Comparison of ENCODE assay signal across 10 cellular contexts in genomic region chr3:184337981-184338380, GRCh38. TPM values are rescaled to one million over a fixed set of nuclear protein-coding genes. Genes with fewer than 3 reads are reported as not detected.
DNase-seq lines count a peak whose midpoint lies in the region; ATAC-seq and TF ChIP-seq lines count a peak whose summit lies in the region.
"Had no signal": no experiment of that assay in that cellular context is flagged by ENCODE, and none has a peak within 500 bp of the region (broad histone marks: within the 10 kb centered on the region; RNA-seq: fewer than 3 reads in every experiment).

No MANE protein-coding gene starts in this region.

- no peak for DNase-seq in CD4-positive, alpha-beta T cell
- no peak for DNase-seq in T-helper 17 cell
- DNase-seq in glutamatergic neuron: no peak
- no peak for DNase-seq in psoas muscle
- DNase-seq in GM19238 (ENCODE audit: insufficient read length, low spot score): no peak
- no peak for DNase-seq in COR-L47 (lab: John Stamatoyannopoulos, UW)
- DNase-seq: EL, PC-3 had no signal

- no peaks in the 10 kb centered on the region for H3K9me3 Mint-ChIP-seq in CD4-positive, alpha-beta T cell
- H3K9me3 Mint-ChIP-seq in glutamatergic neuron (ENCODE audit: unreplicated experiment): peaks cover 14% of the 10 kb centered on the region

- peaks cover 35% of the 10 kb centered on the region for H3K36me3 Mint-ChIP-seq in CD4-positive, alpha-beta T cell (ENCODE audit: low read depth)
- peaks cover 13% of the 10 kb centered on the region for H3K36me3 Mint-ChIP-seq in T-helper 17 cell (ENCODE audit: low read depth)
- no peaks in the 10 kb centered on the region for H3K36me3 Mint-ChIP-seq in glutamatergic neuron (ENCODE audit: unreplicated experiment)

- CTCF ChIA-PET in CD4-positive, alpha-beta T cell (lab: Charles Lee): interaction anchor here (1.3 kb wide), 1 partner anchor 16 kb away, joined by 3 read pairs; no protein-coding TSS in a partner anchor

- POLR2A ChIA-PET in CD4-positive, alpha-beta T cell (lab: Charles Lee): interaction anchor here (0.7 to 1.9 kb wide), 4 partner anchors 9 to 88 kb away, joined by 3 to 6 read pairs (median 4); partner anchors contain the start of genes CLCN2, EEF1AKMT4 and POLR2H

- H3K9me3 ChIP-seq in CD4-positive, alpha-beta T cell (ENCODE audit: control insufficient read depth, low read length): no peaks in the 10 kb centered on the region
- H3K9me3 ChIP-seq in T-helper 17 cell (ENCODE audit: control insufficient read depth, low read length, poor library complexity, severe bottlenecking) (no peaks in the 10 kb centered on the region), psoas muscle (no peaks in the 10 kb centered on the region)

- H3K36me3 ChIP-seq in psoas muscle (ENCODE audit: insufficient read depth in 1 of 2, low read depth in 1 of 2): peaks cover 0 to 39% of the 10 kb centered on the region in 2 donors

- H3K27me3 Mint-ChIP-seq in CD4-positive, alpha-beta T cell: no peaks in the 10 kb centered on the region
- H3K27me3 Mint-ChIP-seq in T-helper 17 cell: peaks cover 7% of the 10 kb centered on the region
- H3K27me3 Mint-ChIP-seq in glutamatergic neuron (ENCODE audit: unreplicated experiment): peaks cover 14% of the 10 kb centered on the region

- 63 to 75% (median 70%) methylated on average over 6 to 7 of the region's 7 CpGs for WGBS in psoas muscle, 3 donors

- intact Hi-C loops in CD4-positive, alpha-beta T cell (cut with DNase I, micrococcal nuclease): loop anchor here in 1 of 2 experiments (2.0 kb wide), 1 partner anchor 23 kb away; the partner anchor contains the start of genes CLCN2 and POLR2H
- intact Hi-C loops in psoas muscle (cut with DNase I): no loop called here

- no peak overlapping the region for H3K27ac Mint-ChIP-seq in CD4-positive, alpha-beta T cell
- H3K27ac Mint-ChIP-seq in T-helper 17 cell (peak overlapping the region; percentile 95), glutamatergic neuron (ENCODE audit: unreplicated experiment) (peak overlapping the region; percentile 95)

- peak overlapping the region; percentile 79 for H3K4me3 ChIP-seq in psoas muscle

- H3K4me1 Mint-ChIP-seq in CD4-positive, alpha-beta T cell (ENCODE audit: low read depth): peaks cover 34% of the 10 kb centered on the region
- H3K4me1 Mint-ChIP-seq in T-helper 17 cell: peaks cover 45% of the 10 kb centered on the region
- H3K4me1 Mint-ChIP-seq in glutamatergic neuron (ENCODE audit: low read depth, unreplicated experiment): peaks cover 28% of the 10 kb centered on the region

- ATAC-seq in CD4-positive, alpha-beta T cell (ENCODE audit: poor library complexity): no peak
- ATAC-seq in T-helper 17 cell (no peak), psoas muscle (no peak), HG02938 (IDR thresholded peaks at IDR 0.05; ENCODE audit: unreplicated experiment) (no peak), GM19035 (IDR thresholded peaks at IDR 0.05; ENCODE audit: unreplicated experiment) (no peak)
- ATAC-seq: PC-3 had no signal

- peak overlapping the region; percentile 68 for H3K4me3 Mint-ChIP-seq in CD4-positive, alpha-beta T cell
- peak overlapping the region; percentile 93 for H3K4me3 Mint-ChIP-seq in T-helper 17 cell
- H3K4me3 Mint-ChIP-seq in glutamatergic neuron (ENCODE audit: unreplicated experiment): peak overlapping the region; percentile 94

- peaks cover 48% of the 10 kb centered on the region for H3K4me1 ChIP-seq in psoas muscle

- no peak overlapping the region for H3K27ac ChIP-seq in CD4-positive, alpha-beta T cell (ENCODE audit: low read depth, low read length)
- H3K27ac ChIP-seq in psoas muscle: peak overlapping the region; percentile 90

- TF ChIP-seq CTCF in CD4-positive, alpha-beta T cell (IDR thresholded peaks at IDR 0.05): no peak
- TF ChIP-seq CTCF in glutamatergic neuron (IDR thresholded peaks at IDR 0.05; ENCODE audit: partially characterized antibody, unreplicated experiment) (no peak), psoas muscle (IDR thresholded peaks at IDR 0.05) (no peak)

- no peaks in the 10 kb centered on the region for H3K27me3 ChIP-seq in CD4-positive, alpha-beta T cell (ENCODE audit: control insufficient read depth, insufficient read depth, low read length)
- H3K27me3 ChIP-seq in psoas muscle (ENCODE audit: insufficient read depth in 3 of 3, low read length in 2 of 3): no peaks in the 10 kb centered on the region

RNA-seq across cellular contexts. Expression of gene FAM131A, which starts 0.6 kb away (rescaled TPM):
- 10 to 100 TPM; 10.4 to 11.0 TPM for total RNA-seq in CD4-positive, alpha-beta T cell
- total RNA-seq in T-helper 17 cell (10 to 100 TPM in 1 of 2 donors, 1 to 10 TPM in 1; 7.9 to 10.9 TPM), glutamatergic neuron (ENCODE audit: unreplicated experiment) (51.4 TPM), psoas muscle (10 to 100 TPM; 12.6 to 20.3 (median 13.9) TPM)
- 10 to 100 TPM; 12.9 to 26.8 (median 20.2) TPM for polyA plus RNA-seq in psoas muscle

RNA-seq across cellular contexts. Expression of gene CLCN2, which starts 23.4 kb away (rescaled TPM):
- total RNA-seq in CD4-positive, alpha-beta T cell: 1 to 10 TPM; 3.2 to 3.5 TPM
- total RNA-seq in T-helper 17 cell (1 to 10 TPM; 4.6 TPM), glutamatergic neuron (ENCODE audit: unreplicated experiment) (17.8 TPM), psoas muscle (1 to 10 TPM in 3 of 4 donors, under 1 TPM in 1; 0.64 to 2.3 (median 1.4) TPM)
- polyA plus RNA-seq in psoas muscle: 1 to 10 TPM; 1.2 to 2.8 (median 2.0) TPM

RNA-seq across cellular contexts. Expression of gene POLR2H, which starts 23.5 kb away (rescaled TPM):
- 10 to 100 TPM; 19.1 to 21.1 TPM for total RNA-seq in CD4-positive, alpha-beta T cell
- total RNA-seq in T-helper 17 cell: 10 to 100 TPM; 28.6 to 38.3 TPM
- total RNA-seq in glutamatergic neuron (ENCODE audit: unreplicated experiment): 48.1 TPM
- 10 to 100 TPM; 21.2 to 33.2 (median 28.6) TPM for total RNA-seq in psoas muscle
- 100 to 1,000 TPM in 1 of 3 donors, 10 to 100 TPM in 2; 41.6 to 117 (median 62.8) TPM for polyA plus RNA-seq in psoas muscle

RNA-seq across cellular contexts. Expression of gene EIF4G1, which starts 23.6 kb away (rescaled TPM):
- 100 to 1,000 TPM; 211 to 217 TPM for total RNA-seq in CD4-positive, alpha-beta T cell
- total RNA-seq in T-helper 17 cell (100 to 1,000 TPM; 226 to 236 TPM), glutamatergic neuron (ENCODE audit: unreplicated experiment) (346 TPM), psoas muscle (100 to 1,000 TPM; 448 to 726 (median 633) TPM)
- 100 to 1,000 TPM; 395 to 787 (median 628) TPM for polyA plus RNA-seq in psoas muscle

RNA-seq across cellular contexts. Expression of gene PSMD2, which starts 38.9 kb away (rescaled TPM):
- 100 to 1,000 TPM; 159 TPM for total RNA-seq in CD4-positive, alpha-beta T cell
- total RNA-seq in T-helper 17 cell (100 to 1,000 TPM; 149 to 171 TPM), glutamatergic neuron (ENCODE audit: unreplicated experiment) (338 TPM), psoas muscle (100 to 1,000 TPM; 338 to 440 (median 424) TPM)
- polyA plus RNA-seq in psoas muscle: 100 to 1,000 TPM; 344 to 898 (median 873) TPM
